In the genomic region with DNA sequence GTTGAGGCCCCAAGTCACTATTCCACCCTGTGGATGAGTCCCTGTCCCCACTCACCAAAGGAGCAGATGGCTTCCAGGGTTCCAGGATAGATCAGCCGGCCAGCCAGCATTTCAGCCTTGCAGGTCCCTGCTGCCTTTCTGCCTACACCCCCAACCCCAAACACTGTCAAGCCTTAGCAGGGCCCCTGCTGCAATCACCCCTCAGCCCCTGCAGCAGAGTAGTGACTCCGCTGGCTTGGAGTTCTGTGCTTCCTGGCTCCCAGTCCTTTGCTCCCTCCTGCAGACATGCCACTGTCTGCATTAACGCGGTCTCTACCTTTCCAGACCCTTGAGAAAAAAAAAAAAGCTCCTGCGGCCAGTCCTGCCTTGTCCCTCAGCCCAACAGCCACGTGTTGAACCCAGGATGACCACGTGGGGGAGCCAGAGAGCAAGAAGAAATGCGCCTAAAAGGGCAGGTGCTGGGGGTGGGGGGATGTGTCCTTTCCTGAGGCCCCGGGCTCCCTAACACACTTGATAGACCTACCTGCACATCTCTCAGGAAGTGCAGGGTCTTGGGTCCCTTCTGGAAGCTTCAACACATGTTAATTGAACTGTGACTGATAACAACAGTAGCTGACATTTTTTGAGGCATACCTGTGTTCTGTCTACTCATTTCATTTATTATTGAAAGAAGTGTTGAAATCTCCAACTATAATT, we compare ENCODE assay signal across 8 cellular contexts. TPM values are rescaled to one million over a fixed set of nuclear protein-coding genes. Genes with fewer than 3 reads are reported as not detected.
DNase-seq lines count a peak whose midpoint lies in the region; ATAC-seq and TF ChIP-seq lines count a peak whose summit lies in the region.

No MANE protein-coding gene starts in this region.

- H3K27me3 ChIP-seq in Panc1 (ENCODE audit: control insufficient read depth, insufficient read depth, low read length) (peaks cover 2% of the 10 kb centered on the region; the same call in 1 of the 2 replicates), tibial artery (no peaks in the 10 kb centered on the region)

- H3K4me1 Mint-ChIP-seq in activated T-cell treated with anti-CD3 and anti-CD28 coated beads, Interleukin-2, amount 50 U/mL, for 72 hours (ENCODE audit: low read depth) = peaks cover 33% of the 10 kb centered on the region

- no peaks in the 10 kb centered on the region for H3K4me1 ChIP-seq in Panc1 (ENCODE audit: control insufficient read depth, insufficient read depth, low read length)
- peaks cover 0 to 24% (median 21%) of the 10 kb centered on the region in 4 donors for H3K4me1 ChIP-seq in tibial artery

- no peaks in the 10 kb centered on the region for H3K9me3 Mint-ChIP-seq in activated T-cell treated with anti-CD3 and anti-CD28 coated beads, Interleukin-2, amount 50 U/mL, for 72 hours

- peak; percentile 94 for DNase-seq in ELF-1 (ENCODE audit: low read depth, low spot score)
- peak; percentile 61 for DNase-seq in HuH-7.5 (ENCODE audit: low spot score)
- peak; percentile 28 for DNase-seq in Panc1 (ENCODE audit: low read depth, low spot score)
- peak; percentile 83 to 87 for DNase-seq in activated T-cell treated with anti-CD3 and anti-CD28 coated beads, Interleukin-2, amount 50 U/mL, for 72 hours
- DNase-seq in fibroblast of pulmonary artery (ENCODE audit: low read depth) = peak; percentile 53
- DNase-seq in nucleus accumbens (lab: John Stamatoyannopoulos, UW) = peak in 42 of 56 donors; percentile 2 to 79 (median 24)
- DNase-seq in tibial artery = peak; percentile 58 to 77
- no peak for DNase-seq in NCI-H226

- H3K4me3 Mint-ChIP-seq in activated T-cell treated with anti-CD3 and anti-CD28 coated beads, Interleukin-2, amount 50 U/mL, for 72 hours = peak overlapping the region in 1 of 2 donors; percentile 14

- ATAC-seq in Panc1 = peak; percentile 91
- ATAC-seq in activated T-cell treated with anti-CD3 and anti-CD28 coated beads, Interleukin-2, amount 50 U/mL, for 72 hours (replicated peaks in 1 of 2) = peak; percentile 83 to 86

- BruUV-seq in Panc1 (replicated peaks; lab: Mats Ljungman, UMichigan) = no TSS peak

- CTCF ChIA-PET in Panc1 (lab: Charles Lee) = interaction anchor here (0.7 to 2.6 kb wide), 7 partner anchors 9 to 524 kb away, joined by 3 to 16 read pairs (median 4); no protein-coding TSS in a partner anchor

- intact Hi-C loops in Panc1 (cut with micrococcal nuclease; ENCODE audit: unreplicated experiment) = loop anchor here (2.0 kb wide), 1 partner anchor 38 kb away; no protein-coding TSS in a partner anchor
- intact Hi-C loops in tibial artery (cut with DNase I; ENCODE audit: low total_unique reads) = loop anchor here (5.0 kb wide), 2 partner anchors 38 to 57 kb away; no protein-coding TSS in a partner anchor

- H3K9me3 ChIP-seq in Panc1 (ENCODE audit: control insufficient read depth, insufficient read depth, low read depth, low read length) = no peaks in the 10 kb centered on the region
- H3K9me3 ChIP-seq in tibial artery = no peaks in the 10 kb centered on the region

- POLR2A ChIA-PET in Panc1 (lab: Charles Lee) = no interaction called here

- peak; percentile 95 for TF ChIP-seq CTCF in Panc1 (IDR thresholded peaks at IDR 0.05)
- peak; percentile 86 for TF ChIP-seq CTCF in fibroblast of pulmonary artery (IDR thresholded peaks at IDR 0.05; ENCODE audit: low read length, missing control alignments)
- peak; percentile 68 to 87 for TF ChIP-seq CTCF in tibial artery (IDR thresholded peaks at IDR 0.05)

- H3K36me3 Mint-ChIP-seq in activated T-cell treated with anti-CD3 and anti-CD28 coated beads, Interleukin-2, amount 50 U/mL, for 72 hours (ENCODE audit: insufficient read depth in 2 of 2) = no peaks in the 10 kb centered on the region

- H3K27ac Mint-ChIP-seq in activated T-cell treated with anti-CD3 and anti-CD28 coated beads, Interleukin-2, amount 50 U/mL, for 72 hours = peak overlapping the region; percentile 38

- no peak overlapping the region for H3K4me3 ChIP-seq in Panc1 (ENCODE audit: low read depth in 2 of 2, low read length in 2 of 2)
- H3K4me3 ChIP-seq in fibroblast of pulmonary artery (replicated peaks; ENCODE audit: low read depth, low read length) = no peak overlapping the region
- no peak overlapping the region for H3K4me3 ChIP-seq in tibial artery

- no peaks in the 10 kb centered on the region for H3K27me3 Mint-ChIP-seq in activated T-cell treated with anti-CD3 and anti-CD28 coated beads, Interleukin-2, amount 50 U/mL, for 72 hours (ENCODE audit: low read depth)

- H3K27ac ChIP-seq in Panc1 (ENCODE audit: low read length) (no peak overlapping the region), tibial artery (no peak overlapping the region)

- H3K36me3 ChIP-seq in Panc1 (ENCODE audit: control insufficient read depth, insufficient read depth, low read length) = no peaks in the 10 kb centered on the region
- no peaks in the 10 kb centered on the region for H3K36me3 ChIP-seq in tibial artery

- in situ Hi-C loops in Panc1 (cut with HindIII; ENCODE audit: low pct_unique_long_range_greater_than_20kb, low sequenced_read_pairs) = no loop called here

RNA-seq across cellular contexts. Expression of gene RASSF5, which starts 37.4 kb away (rescaled TPM):
- total RNA-seq in Panc1 (2021; ENCODE audit: unreplicated experiment) = 1.6 TPM
- 0.79 TPM for polyA plus RNA-seq in Panc1 (2012; ENCODE audit: insufficient read length)
- 100 to 1,000 TPM; 227 to 240 TPM for total RNA-seq in activated T-cell treated with anti-CD3 and anti-CD28 coated beads, Interleukin-2, amount 50 U/mL, for 72 hours

Comparison
In these comparisons a context has a peak if more than half of its experiments do, and no peak if none do; other contexts are left out.
1. RNA of gene RASSF5, which starts 37.4 kb away (total RNA-seq): 227 to 240 TPM in activated T-cell treated with anti-CD3 and anti-CD28 coated beads, Interleukin-2, amount 50 U/mL, for 72 hours; 1.6 TPM in Panc1 (single experiment); every median in the first group is over 10 times any median in the second.
2. Peak in every context shown above with its lines, with median percentiles within 50 percentile points of each other: CTCF ChIP-seq.